ENCODE assay signal across 23 cellular contexts in the genomic region with DNA sequence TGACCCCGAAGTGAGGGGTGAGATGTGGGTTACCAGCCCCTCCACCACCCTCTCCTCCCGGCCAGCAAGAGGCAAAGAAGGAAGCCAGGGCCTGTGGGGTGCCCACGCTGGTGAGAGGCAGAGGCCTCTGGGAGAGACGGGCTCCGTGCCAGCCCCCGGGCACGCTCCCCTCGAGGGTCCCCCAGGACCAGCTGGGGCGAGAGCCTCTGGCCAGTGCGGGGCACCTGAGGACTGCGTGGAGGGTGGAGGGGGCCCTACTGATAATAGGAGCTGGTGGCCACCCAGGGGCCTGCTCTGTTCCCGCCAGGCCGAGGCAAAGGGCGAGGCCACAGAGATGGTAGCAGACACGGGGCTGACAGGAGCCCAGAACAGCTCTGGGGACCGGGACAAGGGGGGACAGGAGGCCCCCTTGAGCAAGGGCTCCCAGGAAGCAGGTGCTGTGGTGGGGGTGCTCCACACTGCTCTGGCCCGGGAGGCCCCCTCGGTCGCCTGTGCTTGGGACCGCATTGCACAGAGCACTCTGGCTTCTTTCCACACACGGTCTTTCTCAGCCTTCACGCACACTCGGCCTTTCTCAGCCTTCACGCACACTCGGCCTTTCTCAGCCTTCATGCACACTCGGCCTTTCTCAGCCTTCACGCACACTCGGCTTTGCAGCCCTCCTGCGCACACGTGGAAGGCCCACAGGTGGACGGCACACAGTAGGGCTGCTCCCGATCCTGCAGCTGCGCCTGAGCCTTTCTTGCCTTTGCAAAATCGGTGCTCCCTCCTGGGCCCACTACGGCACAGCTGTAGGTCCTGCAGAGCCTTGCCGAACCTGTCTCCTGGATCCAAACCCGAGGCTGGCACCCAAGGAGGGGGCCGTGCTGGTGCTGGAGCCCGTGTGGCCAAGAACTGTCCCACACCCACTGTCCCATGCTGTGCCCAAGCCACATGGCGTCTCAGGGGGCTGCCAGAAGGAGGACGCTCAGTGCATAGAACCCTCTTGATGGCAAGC.
A peak's percentile ranks its signal among the peaks of the same experiment; 100 is the strongest.
DNase-seq lines count a peak whose midpoint lies in the region; ATAC-seq, FAIRE-seq and TF ChIP-seq lines count a peak whose summit lies in the region.
"Had no signal": no experiment of that assay in that cellular context is flagged by ENCODE, and none has a peak within 500 bp of the region (broad histone marks: within the 10 kb centered on the region; RNA-seq: fewer than 3 reads in every experiment).

No MANE protein-coding gene starts in this region.

- in situ Hi-C loops in HepG2 (cut with HindIII; ENCODE audit: extremely low pct_ligation_motif_present, low pct_unique_long_range_greater_than_20kb), result no loop called here

- H3K27me3 Mint-ChIP-seq in natural killer cell treated with Interleukin-12 subunit alpha and Interleukin-12 subunit beta and Interleukin-15 and Interleukin-18, amount 100 ng/mL, for 72 hours, result no peaks in the 10 kb centered on the region
- no peaks in the 10 kb centered on the region for H3K27me3 Mint-ChIP-seq in natural killer cell (ENCODE audit: low read depth in 2 of 2)

- no peak for DNase-seq in natural killer cell treated with Interleukin-12 subunit alpha and Interleukin-12 subunit beta and Interleukin-15 and Interleukin-18, amount 100 ng/mL, for 72 hours (ENCODE audit: low spot score)
- DNase-seq in natural killer cell (no peak), HepG2 (ENCODE audit: low spot score) (no peak), spleen (no peak), vagina (ENCODE audit: extremely low spot score in 2 of 2) (no peak), HuH-7 (ENCODE audit: low spot score) (no peak), ecto neural progenitor cell (ENCODE audit: low spot score) (no peak), NCI-H128 (lab: John Stamatoyannopoulos, UW; ENCODE audit: unreplicated experiment) (no peak)
- DNase-seq: activated CD4-positive, alpha-beta T cell treated with anti-CD3 and anti-CD28 coated beads for 4 hours; BE2C; dermis blood vessel endothelial cell; erythroblast; naive B cell; NCI-H2107; NCI-H524 treated with DMSO at 0.1 percent for 48 hours; SHP77; stimulated activated CD4-positive, alpha-beta T cell treated with anti-CD3 and anti-CD28 coated beads, Interleukin-4, amount 100 ng/mL, for 4 hours had no signal

- TF ChIP-seq RAD21 in HepG2 (CRISPR knock-in tag; IDR thresholded peaks at IDR 0.05), result no peak

- H3K9me3 ChIP-seq in HepG2 (ENCODE audit: low read length), result no peaks in the 10 kb centered on the region
- peaks cover 0 to 19% (median 14%) of the 10 kb centered on the region in 8 donors for H3K9me3 ChIP-seq in spleen
- no peaks in the 10 kb centered on the region for H3K9me3 ChIP-seq in vagina
- H3K9me3 ChIP-seq: BE2C, body of pancreas had no signal

- no peaks in the 10 kb centered on the region for H3K79me2 ChIP-seq in HepG2 (ENCODE audit: insufficient read depth, low read length)

- no peaks in the 10 kb centered on the region for H4K20me1 ChIP-seq in HepG2 (ENCODE audit: insufficient read depth, low read length)

- BruUV-seq in HepG2 (replicated peaks; lab: Mats Ljungman, UMichigan), result no TSS peak

- no peak overlapping the region for H3K4me2 ChIP-seq in HepG2 (ENCODE audit: low read depth, low read length)

- POLR2A ChIA-PET in HepG2 (lab: Yijun Ruan, JAX), result no interaction called here

- H3K4me1 ChIP-seq in HepG2 (ENCODE audit: insufficient read depth, low read length) (peaks cover 56% of the 10 kb centered on the region), spleen (peaks cover 0 to 29% (median 14%) of the 10 kb centered on the region in 6 donors), vagina (peaks cover 24% of the 10 kb centered on the region)
- H3K4me1 ChIP-seq: BE2C had no signal

- H3K9me3 Mint-ChIP-seq in natural killer cell treated with Interleukin-12 subunit alpha and Interleukin-12 subunit beta and Interleukin-15 and Interleukin-18, amount 100 ng/mL, for 72 hours, result peaks cover 10% of the 10 kb centered on the region
- peaks cover 0 to 3% of the 10 kb centered on the region in 2 donors for H3K9me3 Mint-ChIP-seq in natural killer cell

- peaks cover 0 to 5% of the 10 kb centered on the region in 2 donors for H3K4me1 Mint-ChIP-seq in natural killer cell treated with Interleukin-12 subunit alpha and Interleukin-12 subunit beta and Interleukin-15 and Interleukin-18, amount 100 ng/mL, for 72 hours (ENCODE audit: low read depth in 2 of 2)
- no peaks in the 10 kb centered on the region for H3K4me1 Mint-ChIP-seq in natural killer cell
- H3K4me1 Mint-ChIP-seq: naive B cell had no signal

- 78% methylated on average over 38 of the region's 41 CpGs for WGBS in HepG2 (ENCODE audit: low lambda C conversion rate)
- WGBS in spleen, 5 donors, result 86 to 92% (median 90%) methylated on average over 31 to 41 of the region's 41 CpGs

- no peak overlapping the region for H3K27ac ChIP-seq in HepG2 (ENCODE audit: extremely low read length, insufficient read depth, low read length)
- H3K27ac ChIP-seq in spleen, result peak overlapping the region; percentile 19 to 80 (median 72)
- H3K27ac ChIP-seq in vagina, result peak overlapping the region; percentile 83

- H2AFZ ChIP-seq in HepG2 (ENCODE audit: low read length), result no peak overlapping the region

- H3K4me3 Mint-ChIP-seq in natural killer cell treated with Interleukin-12 subunit alpha and Interleukin-12 subunit beta and Interleukin-15 and Interleukin-18, amount 100 ng/mL, for 72 hours, result no peak overlapping the region
- H3K4me3 Mint-ChIP-seq in natural killer cell, result no peak overlapping the region
- H3K4me3 Mint-ChIP-seq: activated naive CD8-positive, alpha-beta T cell had no signal

- no peaks in the 10 kb centered on the region for H3K36me3 ChIP-seq in HepG2 (replicated peaks in 1 of 2; ENCODE audit: control insufficient read depth in 1 of 2, insufficient read depth in 2 of 2, low read length in 2 of 2)
- no peaks in the 10 kb centered on the region for H3K36me3 ChIP-seq in spleen
- H3K36me3 ChIP-seq in vagina, result no peaks in the 10 kb centered on the region
- H3K36me3 ChIP-seq: BE2C had no signal

- no peak overlapping the region for H3K9ac ChIP-seq in HepG2 (ENCODE audit: insufficient read depth, low read depth, low read length)

- no peak for FAIRE-seq in HepG2 (lab: Jason Lieb, UNC)
- FAIRE-seq: A204.1, D721Med, HTR-8/SVneo, small intestine had no signal

- ATAC-seq in natural killer cell treated with Interleukin-12 subunit alpha and Interleukin-12 subunit beta and Interleukin-15 and Interleukin-18, amount 100 ng/mL, for 72 hours, result peak; percentile 45 to 54
- ATAC-seq in natural killer cell (no peak), HepG2 (peak; percentile 16)

- TF ChIP-seq POLR2A in HepG2 (IDR thresholded peaks at IDR 0.05; ENCODE audit: insufficient read depth in 1 of 2, low read depth in 2 of 2, low read length in 2 of 2), result no peak
- TF ChIP-seq POLR2A in spleen (IDR thresholded peaks at IDR 0.05), result no peak
- TF ChIP-seq POLR2A in vagina (IDR thresholded peaks at IDR 0.05), result no peak

- CTCF ChIA-PET in HepG2 (lab: Yijun Ruan, JAX; ENCODE audit: low intra/inter-chr PET ratio, low total read pairs), result no interaction called here

- intact Hi-C loops in natural killer cell (cut with micrococcal nuclease), result no loop called here
- intact Hi-C loops in HepG2 (cut with micrococcal nuclease; ENCODE audit: unreplicated experiment), result no loop called here
- intact Hi-C loops in spleen (cut with DNase I; ENCODE audit: low total_unique reads), result no loop called here
- intact Hi-C loops in vagina (cut with DNase I), result no loop called here

- H3K27me3 ChIP-seq in HepG2 (ENCODE audit: control insufficient read depth in 1 of 2, insufficient read depth in 2 of 2, low read length in 2 of 2), result peaks cover 5 to 13% of the 10 kb centered on the region in 2 experiments; a peak in 3 of 5 replicates
- H3K27me3 ChIP-seq in spleen (replicated peaks in 1 of 7), result no peaks in the 10 kb centered on the region
- H3K27me3 ChIP-seq in vagina, result no peaks in the 10 kb centered on the region
- H3K27me3 ChIP-seq: BE2C, body of pancreas had no signal

- H3K27ac Mint-ChIP-seq in natural killer cell treated with Interleukin-12 subunit alpha and Interleukin-12 subunit beta and Interleukin-15 and Interleukin-18, amount 100 ng/mL, for 72 hours, result no peak overlapping the region
- no peak overlapping the region for H3K27ac Mint-ChIP-seq in natural killer cell
- H3K27ac Mint-ChIP-seq: activated naive CD8-positive, alpha-beta T cell had no signal

- TF ChIP-seq CTCF in natural killer cell (IDR thresholded peaks at IDR 0.05) (no peak), HepG2 (CRISPR knock-in tag; IDR thresholded peaks at IDR 0.05) (no peak), spleen (IDR thresholded peaks at IDR 0.05 in 8 of 11, conservative IDR thresholded peaks at IDR 0.05 in 3 of 11) (no peak), vagina (IDR thresholded peaks at IDR 0.05) (no peak)

- peaks cover 4% of the 10 kb centered on the region for H3K36me3 Mint-ChIP-seq in natural killer cell treated with Interleukin-12 subunit alpha and Interleukin-12 subunit beta and Interleukin-15 and Interleukin-18, amount 100 ng/mL, for 72 hours
- no peaks in the 10 kb centered on the region for H3K36me3 Mint-ChIP-seq in natural killer cell
- H3K36me3 Mint-ChIP-seq: activated naive CD8-positive, alpha-beta T cell had no signal

- TF ChIP-seq EP300 in HepG2 (IDR thresholded peaks at IDR 0.05; ENCODE audit: low read depth in 2 of 2, low read length in 2 of 2), result no peak
- TF ChIP-seq EP300 in HepG2 (CRISPR knock-in tag; IDR thresholded peaks at IDR 0.05; ENCODE audit: borderline replicate concordance), result no peak

- no peak overlapping the region for H3K4me3 ChIP-seq in HepG2 (replicated peaks in 1 of 3; ENCODE audit: insufficient read depth in 1 of 3, low read depth in 2 of 3, low read length in 3 of 3)
- H3K4me3 ChIP-seq in spleen, result no peak overlapping the region
- H3K4me3 ChIP-seq in vagina, result no peak overlapping the region
- H3K4me3 ChIP-seq: body of pancreas had no signal

TF ChIP-seq in HepG2, 621 proteins besides CTCF, POLR2A, EP300 and RAD21 (continues in another document):
- TF ChIP-seq, protein P1, sequence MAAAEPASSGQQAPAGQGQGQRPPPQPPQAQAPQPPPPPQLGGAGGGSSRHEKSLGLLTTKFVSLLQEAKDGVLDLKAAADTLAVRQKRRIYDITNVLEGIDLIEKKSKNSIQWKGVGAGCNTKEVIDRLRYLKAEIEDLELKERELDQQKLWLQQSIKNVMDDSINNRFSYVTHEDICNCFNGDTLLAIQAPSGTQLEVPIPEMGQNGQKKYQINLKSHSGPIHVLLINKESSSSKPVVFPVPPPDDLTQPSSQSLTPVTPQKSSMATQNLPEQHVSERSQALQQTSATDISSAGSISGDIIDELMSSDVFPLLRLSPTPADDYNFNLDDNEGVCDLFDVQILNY (CRISPR knock-in tag; conservative IDR thresholded peaks at IDR 0.05), result no peak
- TF ChIP-seq ZNF652 (CRISPR knock-in tag; IDR thresholded peaks at IDR 0.05; ENCODE audit: borderline replicate concordance, low read depth), result no peak
- TF ChIP-seq ZNF598 (CRISPR knock-in tag; IDR thresholded peaks at IDR 0.05; ENCODE audit: borderline replicate concordance), result peak; percentile 77; the same call in 1 of the 2 replicates
- TF ChIP-seq ZNF232 (CRISPR knock-in tag; IDR thresholded peaks at IDR 0.05; ENCODE audit: borderline replicate concordance), result no peak
- TF ChIP-seq SRSF4 (IDR thresholded peaks at IDR 0.05; ENCODE audit: low read depth, low read length, poor library complexity, severe bottlenecking), result no peak
- no peak for TF ChIP-seq ZNF850 (CRISPR knock-in tag; conservative IDR thresholded peaks at IDR 0.05)
- peak; percentile 39 for TF ChIP-seq ZNF883 (CRISPR knock-in tag; IDR thresholded peaks at IDR 0.05; ENCODE audit: not compliant biosample characterization)
- TF ChIP-seq CC2D1A (CRISPR knock-in tag; IDR thresholded peaks at IDR 0.05), result no peak

Comparison
In these comparisons a context has a peak if more than half of its experiments do, and no peak if none do; other contexts are left out.
1. ATAC-seq: peak in natural killer cell treated with Interleukin-12 subunit alpha and Interleukin-12 subunit beta and Interleukin-15 and Interleukin-18, amount 100 ng/mL, for 72 hours (2 of 2) and HepG2 (single experiment); none in natural killer cell (0 of 3).